21 cellular contexts compared by ENCODE assay signal in the genomic region with DNA sequence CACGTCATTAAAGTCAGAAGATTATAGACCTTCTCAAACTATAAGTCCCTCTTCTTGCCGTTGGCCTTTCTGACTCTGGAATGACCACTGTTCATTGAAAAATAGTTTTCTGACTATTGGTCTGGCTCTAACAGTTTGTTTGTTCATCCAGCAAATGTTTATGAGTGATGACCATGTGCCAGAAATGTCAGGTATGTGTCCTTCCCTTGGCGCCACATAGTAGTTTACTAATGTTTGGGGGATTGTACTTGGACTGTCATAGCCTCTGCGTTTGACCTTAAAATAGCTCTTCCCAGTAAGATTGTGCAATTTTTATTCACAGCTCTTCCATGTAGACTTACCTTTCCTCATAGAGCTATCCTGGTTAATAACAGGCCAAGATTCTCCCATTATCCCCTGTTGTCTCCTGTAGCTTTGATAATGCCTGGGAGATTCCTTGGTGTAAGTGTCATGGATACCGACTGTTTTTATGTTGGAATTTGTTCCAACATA. TPM values are rescaled to one million over a fixed set of nuclear protein-coding genes. Genes with fewer than 3 reads are reported as not detected.
DNase-seq lines count a peak whose midpoint lies in the region; ATAC-seq and TF ChIP-seq lines count a peak whose summit lies in the region.
"Had no signal": no experiment of that assay in that cellular context is flagged by ENCODE, and none has a peak within 500 bp of the region (broad histone marks: within the 10 kb centered on the region; RNA-seq: fewer than 3 reads in every experiment).

No MANE protein-coding gene starts in this region.

- H3K36me3 ChIP-seq in gastroesophageal sphincter (peaks cover 0 to 62% of the 10 kb centered on the region in 2 donors), trophoblast cell (ENCODE audit: control insufficient read depth in 1 of 2, insufficient read depth in 2 of 2, low read length in 2 of 2) (peaks cover 26 to 53% of the 10 kb centered on the region in 2 experiments)

- H2BK5ac ChIP-seq in trophoblast cell (ENCODE audit: low read depth, low read length, poor library complexity), result no peak overlapping the region

- H3K4me1 ChIP-seq in gastroesophageal sphincter (peaks cover 0 to 76% (median 19%) of the 10 kb centered on the region in 3 donors), trophoblast cell (ENCODE audit: control insufficient read depth in 1 of 2, insufficient read depth in 2 of 2, low read length in 2 of 2) (no peaks in the 10 kb centered on the region)
- H3K4me1 ChIP-seq: A549 had no signal

- no peak for TF ChIP-seq CTCF in gastroesophageal sphincter (IDR thresholded peaks at IDR 0.05)

- H3K18ac ChIP-seq in trophoblast cell (ENCODE audit: low read length), result no peak overlapping the region

- no peaks in the 10 kb centered on the region for H3K27me3 ChIP-seq in gastroesophageal sphincter
- no peaks in the 10 kb centered on the region for H3K27me3 ChIP-seq in trophoblast cell (ENCODE audit: insufficient read depth, low read length)

- ATAC-seq in gastroesophageal sphincter, result no peak
- ATAC-seq in GM18502 (IDR thresholded peaks at IDR 0.05; ENCODE audit: poor library complexity, unreplicated experiment), result no peak
- no peak for ATAC-seq in HG03521 (IDR thresholded peaks at IDR 0.05; ENCODE audit: unreplicated experiment)
- ATAC-seq: A549, HCT116 had no signal

- no peak overlapping the region for H4K12ac ChIP-seq in trophoblast cell (ENCODE audit: low read depth, low read length)

- H2AFZ ChIP-seq in trophoblast cell (ENCODE audit: insufficient read depth, low read length, poor library complexity), result no peak overlapping the region

- no peak for TF ChIP-seq EP300 in gastroesophageal sphincter (IDR thresholded peaks at IDR 0.05)

- H3K4me3 ChIP-seq in gastroesophageal sphincter (no peak overlapping the region), trophoblast cell (ENCODE audit: low read depth, low read length) (no peak overlapping the region)
- H3K4me3 ChIP-seq: A549, SK-N-MC had no signal

- no peak overlapping the region for H3K4ac ChIP-seq in trophoblast cell (ENCODE audit: low read depth, low read length)

- no peak overlapping the region for H2AK5ac ChIP-seq in trophoblast cell (ENCODE audit: low read length)

- TF ChIP-seq POLR2A in gastroesophageal sphincter (IDR thresholded peaks at IDR 0.05), result no peak

- no peaks in the 10 kb centered on the region for H3K9me3 ChIP-seq in gastroesophageal sphincter
- H3K9me3 ChIP-seq in trophoblast cell (ENCODE audit: insufficient read depth, low read depth, low read length), result no peaks in the 10 kb centered on the region
- H3K9me3 ChIP-seq: A549 had no signal

- no peak overlapping the region for H4K91ac ChIP-seq in trophoblast cell (ENCODE audit: low read depth, low read length)

- no peaks in the 10 kb centered on the region for H3K79me2 ChIP-seq in trophoblast cell (ENCODE audit: control insufficient read depth, insufficient read depth, low read length, poor library complexity)

- H3K14ac ChIP-seq in trophoblast cell (ENCODE audit: low read length), result no peak overlapping the region

- no peak overlapping the region for H3K4me2 ChIP-seq in trophoblast cell (ENCODE audit: low read length)
- H3K4me2 ChIP-seq: A549 had no signal

- peak; percentile 24 for DNase-seq in EH (ENCODE audit: low read depth)
- peak; percentile 73 to 87 for DNase-seq in trophoblast cell
- DNase-seq in retina, result no peak
- DNase-seq: Calu3; CD4-positive, alpha-beta memory T cell; DMS53; GOT3; NCI-H1417; NCI-H187 treated with DMSO at 0.1 percent for 48 hours; NCI-H226; NCI-H524 treated with DMSO at 0.1 percent for 48 hours; SHP77 had no signal

- H3K27ac ChIP-seq in gastroesophageal sphincter (peak overlapping the region; percentile 63 to 98 (median 72)), trophoblast cell (ENCODE audit: low read depth, low read length) (no peak overlapping the region)
- H3K27ac ChIP-seq: A549, SK-N-MC had no signal

- no peak overlapping the region for H3K23ac ChIP-seq in trophoblast cell (ENCODE audit: low read length)

- no peak overlapping the region for H2BK120ac ChIP-seq in trophoblast cell (ENCODE audit: insufficient read depth, low read length, poor library complexity)

- no peak overlapping the region for H4K8ac ChIP-seq in trophoblast cell (ENCODE audit: low read depth, low read length)

- H2BK12ac ChIP-seq in trophoblast cell (ENCODE audit: low read length), result no peak overlapping the region

- no peak overlapping the region for H3K9ac ChIP-seq in trophoblast cell (ENCODE audit: low read length)

- no peaks in the 10 kb centered on the region for H3K79me1 ChIP-seq in trophoblast cell (ENCODE audit: low read length)

- 78 to 82% methylated on average over 3 to 5 of the region's 5 CpGs for WGBS in gastroesophageal sphincter (ENCODE audit: low coverage in 1 of 2), 2 donors
- WGBS in trophoblast cell (ENCODE audit: extremely low coverage, insufficient coverage, insufficient read length), result no CpG with 5 or more reads among the region's 5 CpGs

RNA-seq across cellular contexts. Expression of a gene that starts 13.7 kb away (rescaled TPM):
- 1,000 to 10,000 TPM in 3 of 4 donors, 100 to 1,000 TPM in 1; 702 to 1,904 (median 1,177) TPM for total RNA-seq in gastroesophageal sphincter
- polyA plus RNA-seq in trophoblast cell (2013), result 42.9 and 51.1 TPM in 2 replicates

RNA-seq across cellular contexts. Expression of a gene that starts 31.1 kb away (rescaled TPM):
- 10 to 100 TPM; 13.0 to 39.6 (median 17.1) TPM for total RNA-seq in gastroesophageal sphincter
- polyA plus RNA-seq in trophoblast cell (2013), result 40.9 and 41.2 TPM in 2 replicates

RNA-seq across cellular contexts. Expression of a gene that starts 37.4 kb away (rescaled TPM):
- total RNA-seq in gastroesophageal sphincter, result 10 to 100 TPM; 44.3 to 52.1 (median 45.6) TPM
- polyA plus RNA-seq in trophoblast cell (2013), result 1.3 and 1.8 TPM in 2 replicates
- total RNA-seq: Calu3; CD4-positive, alpha-beta memory T cell had no signal
- polyA plus RNA-seq: A549; CD4-positive, alpha-beta memory T cell had no signal

RNA-seq across cellular contexts. Expression of a gene that starts 43.2 kb away (rescaled TPM):
- under 1 TPM in 1 of 4 donors, not detected in 3; 0.15 TPM for total RNA-seq in gastroesophageal sphincter
- not detected in 2 replicates for polyA plus RNA-seq in trophoblast cell (2013)
- total RNA-seq: Calu3; CD4-positive, alpha-beta memory T cell; M059J; RPMI7951 had no signal
- polyA plus RNA-seq: A549; BJ; CD4-positive, alpha-beta memory T cell had no signal
